In genomic region chr1:25167269-25168192, GRCh38 we compare ENCODE assay signal across 15 cellular contexts.
DNase-seq lines count a peak whose midpoint lies in the region; ATAC-seq and TF ChIP-seq lines count a peak whose summit lies in the region.
"Had no signal": no experiment of that assay in that cellular context is flagged by ENCODE, and none has a peak within 500 bp of the region (broad histone marks: within the 10 kb centered on the region; RNA-seq: fewer than 3 reads in every experiment).

No MANE protein-coding gene starts in this region.

- TF ChIP-seq POLR2A in erythroblast (IDR thresholded peaks at IDR 0.05; ENCODE audit: low read length), result no peak

- TF ChIP-seq CTCF in dorsolateral prefrontal cortex (IDR thresholded peaks at IDR 0.05 in 54 of 56, conservative IDR thresholded peaks at IDR 0.05 in 2 of 56; ENCODE audit: low read depth in 1 of 56, partially characterized antibody in 56 of 56), result peak in 3 of 56 donors; percentile 11 to 21 (median 12)

- H3K27me3 ChIP-seq in BLaER1 (peaks cover 9% of the 10 kb centered on the region), dorsolateral prefrontal cortex (no peaks in the 10 kb centered on the region)
- H3K27me3 ChIP-seq: cardiac muscle cell, neural progenitor cell had no signal

- ATAC-seq in GM21367 (IDR thresholded peaks at IDR 0.05; ENCODE audit: unreplicated experiment), result no peak

- H3K9ac ChIP-seq in BLaER1, result no peak overlapping the region
- H3K9ac ChIP-seq: neural progenitor cell had no signal

- peaks cover 22% of the 10 kb centered on the region for H4K20me1 ChIP-seq in BLaER1

- H3K27ac ChIP-seq in BLaER1 (no peak overlapping the region), dorsolateral prefrontal cortex (peak overlapping the region in 49 of 59 donors; percentile 1 to 84 (median 51))
- H3K27ac ChIP-seq: cardiac muscle cell, neural progenitor cell had no signal

- peaks cover 13% of the 10 kb centered on the region for H3K4me1 ChIP-seq in BLaER1

- H3K36me3 ChIP-seq in BLaER1, result no peaks in the 10 kb centered on the region
- H3K36me3 ChIP-seq: cardiac muscle cell, neural progenitor cell had no signal

- intact Hi-C loops in dorsolateral prefrontal cortex (cut with DNase I), result loop anchor here in 1 of 2 donors (1.0 kb wide), 1 partner anchor 31 kb away; no protein-coding TSS in a partner anchor

- H3K4me2 ChIP-seq in BLaER1, result peak overlapping the region; percentile 46
- H3K4me2 ChIP-seq: neural progenitor cell had no signal

- peak; percentile 11 for DNase-seq in NCI-H146 (lab: John Stamatoyannopoulos, UW)
- DNase-seq in dorsolateral prefrontal cortex, result peak in 3 of 10 donors; percentile 25 to 51 (median 50)
- DNase-seq in midbrain (lab: John Stamatoyannopoulos, UW), result peak; percentile 33
- DNase-seq in erythroblast (lab: John Stamatoyannopoulos, UW), result no peak
- no peak for DNase-seq in activated T-cell treated with anti-CD3 and anti-CD28 coated beads for 4 hours
- no peak for DNase-seq in stimulated activated CD4-positive, alpha-beta T cell treated with anti-CD3 and anti-CD28 coated beads, Interleukin-4, amount 100 ng/mL, for 24 hours
- DNase-seq: activated CD4-positive, alpha-beta T cell treated with anti-CD3 and anti-CD28 coated beads, Interleukin-2, amount 10 ng/mL, durations not matched to agents 24 days and 14 days; GDM1; NCI-H1092 treated with DMSO at 0.1 percent for 48 hours; stimulated activated CD4-positive, alpha-beta T cell treated with anti-CD3 and anti-CD28 coated beads, Interleukin-12 subunit alpha, Interleukin-12 subunit beta, amount 100 ng/mL, for 4 hours; T-helper 1 cell had no signal

- H3K9me3 ChIP-seq in BLaER1, result no peaks in the 10 kb centered on the region

- no peak overlapping the region for H3K4me3 ChIP-seq in BLaER1
- H3K4me3 ChIP-seq in dorsolateral prefrontal cortex, result peak overlapping the region in 3 of 59 donors; percentile 2 to 14 (median 7)
- H3K4me3 ChIP-seq: cardiac muscle cell, neural progenitor cell had no signal

Comparison
In these comparisons a context has a peak if more than half of its experiments do, and no peak if none do; other contexts are left out.
1. DNase-seq: peak in NCI-H146 (single experiment) and midbrain (single experiment); none in erythroblast (0 of 2), activated T-cell treated with anti-CD3 and anti-CD28 coated beads for 4 hours (single experiment) and stimulated activated CD4-positive, alpha-beta T cell treated with anti-CD3 and anti-CD28 coated beads, Interleukin-4, amount 100 ng/mL, for 24 hours (single experiment).